ENCODE assay signal across 19 cellular contexts in the genomic region with DNA sequence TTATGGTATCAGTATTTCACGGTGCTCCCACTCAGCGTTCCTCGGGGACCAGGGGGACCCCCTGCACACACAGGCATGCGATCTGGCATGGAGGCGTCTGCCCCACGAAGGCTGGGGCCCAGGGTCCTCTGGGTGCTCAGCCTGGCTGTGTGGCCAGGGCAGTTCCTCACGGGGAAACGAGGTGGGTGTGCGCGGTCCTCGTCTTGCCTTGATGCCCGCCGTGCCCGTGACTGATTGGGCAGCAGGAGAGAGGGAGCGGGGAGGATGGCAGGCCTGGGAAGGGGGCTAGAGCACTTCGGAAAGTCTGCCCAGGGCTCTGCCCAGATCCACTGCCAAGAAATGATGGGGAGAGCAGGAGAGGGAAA. TPM values are rescaled to one million over a fixed set of nuclear protein-coding genes. Genes with fewer than 3 reads are reported as not detected.
"Had no signal": no experiment of that assay in that cellular context is flagged by ENCODE, and none has a peak within 500 bp of the region (broad histone marks: within the 10 kb centered on the region; RNA-seq: fewer than 3 reads in every experiment).

No MANE protein-coding gene starts in this region.

- H3K4me3 Mint-ChIP-seq: activated CD8-positive, alpha-beta T cell treated with anti-CD3 and anti-CD28 coated beads, Interleukin-2, amount 10 ng/mL, durations not matched to agents 7 days and 5 days; activated T-helper 1 cell treated with anti-CD3 and anti-CD28 coated beads, Interleukin-12 subunit alpha, Interleukin-12 subunit beta, Interleukin-2, Interleukin-4 antibody, amounts not matched to agents 30 ng/mL and 10 ng/mL and 1 ng/mL, durations not matched to agents 14 hours and 24 hours and 36 hours; central memory CD8-positive, alpha-beta T cell; effector memory CD8-positive, alpha-beta T cell; naive B cell had no signal

- H3K4me3 ChIP-seq: gastroesophageal sphincter, lower lobe of right lung, sigmoid colon, upper lobe of right lung had no signal

- H3K27me3 ChIP-seq: gastroesophageal sphincter, sigmoid colon, upper lobe of right lung had no signal

- H3K36me3 ChIP-seq: gastroesophageal sphincter, lower lobe of right lung, sigmoid colon, upper lobe of right lung, WERI-Rb-1 had no signal

- H3K4me1 ChIP-seq: gastroesophageal sphincter, lower lobe of right lung, sigmoid colon, upper lobe of right lung had no signal

- H3K9me3 ChIP-seq: gastroesophageal sphincter, lower lobe of right lung, sigmoid colon, upper lobe of right lung had no signal

- DNase-seq: activated CD4-positive, alpha-beta T cell treated with anti-CD3 and anti-CD28 coated beads for 4 hours; activated CD8-positive, alpha-beta memory T cell treated with anti-CD3 and anti-CD28 coated beads, Interleukin-2, amount 50 U/mL, for 48 hours; activated CD8-positive, alpha-beta T cell treated with anti-CD3 and anti-CD28 coated beads, Interleukin-2, amount 10 ng/mL, durations not matched to agents 7 days and 5 days; activated naive CD4-positive, alpha-beta T cell treated with Interleukin-2 at 50 U/mL for 16 hours; cortex of kidney; effector memory CD8-positive, alpha-beta T cell; left cardiac atrium; lower lobe of right lung; naive B cell; sigmoid colon; stimulated activated CD4-positive, alpha-beta T cell treated with anti-CD3 and anti-CD28 coated beads, Interleukin-12 subunit alpha, Interleukin-12 subunit beta, amount 100 ng/mL, for 4 hours; stimulated activated naive CD4-positive, alpha-beta T cell treated with Interleukin-2 at 50 U/mL for 16 hours; T-helper 9 cell; upper lobe of right lung; WERI-Rb-1 had no signal

- H3K4me1 Mint-ChIP-seq: central memory CD8-positive, alpha-beta T cell had no signal

- H3K9me3 Mint-ChIP-seq: activated T-helper 1 cell treated with anti-CD3 and anti-CD28 coated beads, Interleukin-12 subunit alpha, Interleukin-12 subunit beta, Interleukin-2, Interleukin-4 antibody, amounts not matched to agents 30 ng/mL and 10 ng/mL and 1 ng/mL, durations not matched to agents 14 hours and 24 hours and 36 hours; central memory CD8-positive, alpha-beta T cell; effector memory CD8-positive, alpha-beta T cell had no signal

- H3K27ac Mint-ChIP-seq: activated CD8-positive, alpha-beta T cell treated with anti-CD3 and anti-CD28 coated beads, Interleukin-2, amount 10 ng/mL, durations not matched to agents 7 days and 5 days; activated T-helper 1 cell treated with anti-CD3 and anti-CD28 coated beads, Interleukin-12 subunit alpha, Interleukin-12 subunit beta, Interleukin-2, Interleukin-4 antibody, amounts not matched to agents 30 ng/mL and 10 ng/mL and 1 ng/mL, durations not matched to agents 14 hours and 24 hours and 36 hours; effector memory CD8-positive, alpha-beta T cell; naive B cell had no signal

- H3K36me3 Mint-ChIP-seq: naive B cell had no signal

- ATAC-seq: activated CD8-positive, alpha-beta T cell treated with anti-CD3 and anti-CD28 coated beads, Interleukin-2, amount 10 ng/mL, durations not matched to agents 7 days and 5 days; effector memory CD8-positive, alpha-beta T cell; gastroesophageal sphincter; upper lobe of right lung had no signal

- H3K27ac ChIP-seq: gastroesophageal sphincter, lower lobe of right lung, sigmoid colon, upper lobe of right lung had no signal

RNA-seq across cellular contexts. Expression of a gene that starts 10.9 kb away (rescaled TPM):
- total RNA-seq: activated CD8-positive, alpha-beta T cell treated with anti-CD3 and anti-CD28 coated beads, Interleukin-2, amount 10 ng/mL, durations not matched to agents 7 days and 5 days; activated T-helper 1 cell treated with anti-CD3 and anti-CD28 coated beads, Interleukin-12 subunit alpha, Interleukin-12 subunit beta, Interleukin-2, Interleukin-4 antibody, amounts not matched to agents 30 ng/mL and 10 ng/mL and 1 ng/mL, durations not matched to agents 14 hours and 24 hours and 36 hours; epithelial cell of proximal tubule had no signal
